ENCODE assay signal across 13 cellular contexts in the genomic region with DNA sequence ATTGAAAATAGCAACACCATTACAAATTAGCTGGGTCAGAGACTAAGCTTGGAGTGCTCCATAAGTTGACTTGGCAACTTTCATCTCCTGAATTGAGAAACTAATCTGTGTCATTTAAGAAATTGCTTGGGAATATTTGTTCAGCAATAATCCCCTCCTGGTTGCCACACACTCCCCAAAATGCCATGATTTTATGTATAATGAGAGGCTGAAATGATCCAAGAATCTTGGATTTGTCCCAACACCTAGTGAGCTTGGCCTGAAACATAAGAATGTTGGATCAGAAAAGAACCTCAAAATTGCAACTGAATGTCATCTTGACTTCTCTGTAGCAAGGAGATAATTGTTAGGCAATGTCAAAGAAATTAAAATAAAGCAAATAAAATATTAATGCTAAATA.
DNase-seq lines count a peak whose midpoint lies in the region; TF ChIP-seq lines count a peak whose summit lies in the region.
"Had no signal": no experiment of that assay in that cellular context is flagged by ENCODE, and none has a peak within 500 bp of the region (broad histone marks: within the 10 kb centered on the region; RNA-seq: fewer than 3 reads in every experiment).

No MANE protein-coding gene starts in this region.

- H3K27me3 Mint-ChIP-seq in chondrocyte (ENCODE audit: low read depth), result no peaks in the 10 kb centered on the region

- H3K4me3 Mint-ChIP-seq in chondrocyte (ENCODE audit: unreplicated experiment), result no peak overlapping the region

- no peak overlapping the region for H3K27ac Mint-ChIP-seq in chondrocyte (ENCODE audit: unreplicated experiment)

- no peak overlapping the region for H3K4me3 ChIP-seq in skeletal muscle cell (ENCODE audit: low read depth, low read length)
- H3K4me3 ChIP-seq: SK-N-MC had no signal

- no peak for TF ChIP-seq CTCF in AG09319 (IDR thresholded peaks at IDR 0.05; ENCODE audit: low read depth, low read length)
- TF ChIP-seq CTCF in chondrocyte (IDR thresholded peaks at IDR 0.05), result no peak
- TF ChIP-seq CTCF in GM20000 (IDR thresholded peaks at IDR 0.05; ENCODE audit: extremely low read depth, missing control alignments), result no peak

- no peaks in the 10 kb centered on the region for H3K9me3 Mint-ChIP-seq in chondrocyte (ENCODE audit: low read depth)

- H3K36me3 Mint-ChIP-seq in chondrocyte (ENCODE audit: low read depth), result no peaks in the 10 kb centered on the region

- peak; percentile 43 for DNase-seq in AG09319 (ENCODE audit: extremely low read depth, low read depth)
- DNase-seq in GM04503 (ENCODE audit: low read depth), result peak; percentile 56
- DNase-seq in dedifferentiated amniotic fluid mesenchymal stem cell (ENCODE audit: extremely low spot score), result peak; percentile 22
- DNase-seq in skeletal muscle cell (ENCODE audit: low read depth), result peak; percentile 25
- DNase-seq in chondrocyte (ENCODE audit: low spot score), result no peak
- DNase-seq in GM20000 (ENCODE audit: low spot score), result no peak
- no peak for DNase-seq in NCI-H2196 treated with DMSO at 0.1 percent for 48 hours (lab: John Stamatoyannopoulos, UW; ENCODE audit: unreplicated experiment)
- DNase-seq: DMS53, NCI-H1436, NCI-H2081 treated with DMSO at 0.1 percent for 48 hours, NCI-H2227 treated with DMSO at 0.1 percent for 48 hours, NCI-H69 had no signal

- no peaks in the 10 kb centered on the region for H3K4me1 Mint-ChIP-seq in chondrocyte (ENCODE audit: low read depth)

Comparison
In these comparisons a context has a peak if more than half of its experiments do, and no peak if none do; other contexts are left out.
1. DNase-seq: peak in AG09319 (single experiment), GM04503 (single experiment), dedifferentiated amniotic fluid mesenchymal stem cell (single experiment) and skeletal muscle cell (single experiment); none in chondrocyte (single experiment), GM20000 (single experiment) and NCI-H2196 treated with DMSO at 0.1 percent for 48 hours (single experiment).